14 cellular contexts compared by ENCODE assay signal in genomic region chr1:65141394-65141793, GRCh38. TPM values are rescaled to one million over a fixed set of nuclear protein-coding genes. Genes with fewer than 3 reads are reported as not detected.
DNase-seq lines count a peak whose midpoint lies in the region; ATAC-seq and TF ChIP-seq lines count a peak whose summit lies in the region.
"Had no signal": no experiment of that assay in that cellular context is flagged by ENCODE, and none has a peak within 500 bp of the region (broad histone marks: within the 10 kb centered on the region; RNA-seq: fewer than 3 reads in every experiment).

No MANE protein-coding gene starts in this region.

- in situ Hi-C loops in SK-MEL-5 (cut with HindIII; ENCODE audit: low pct_unique_long_range_greater_than_20kb, low sequenced_read_pairs), result no loop called here

- no peak overlapping the region for H3K27ac Mint-ChIP-seq in type B pancreatic cell
- H3K27ac Mint-ChIP-seq: activated CD8-positive, alpha-beta memory T cell treated with anti-CD3 and anti-CD28 coated beads, Interleukin-2, amount 10 ng/mL, durations not matched to agents 7 days and 5 days; naive B cell had no signal

- TF ChIP-seq CTCF in right atrium auricular region (IDR thresholded peaks at IDR 0.05) (no peak), type B pancreatic cell (conservative IDR thresholded peaks at IDR 0.05) (no peak), GM20000 (IDR thresholded peaks at IDR 0.05; ENCODE audit: extremely low read depth, missing control alignments) (no peak)

- 29% methylated on average over 4 of the region's 4 CpGs for WGBS in right cardiac atrium

- no peak overlapping the region for H3K4me3 ChIP-seq in right cardiac atrium (ENCODE audit: low read length)
- no peak overlapping the region for H3K4me3 ChIP-seq in right atrium auricular region
- H3K4me3 ChIP-seq: spleen had no signal

- H3K27me3 ChIP-seq in right cardiac atrium (ENCODE audit: control insufficient read depth, insufficient read depth), result no peaks in the 10 kb centered on the region
- H3K27me3 ChIP-seq in right atrium auricular region, result no peaks in the 10 kb centered on the region

- ATAC-seq in right cardiac atrium (peak; percentile 55 to 85), HG03432 (IDR thresholded peaks at IDR 0.05; ENCODE audit: unreplicated experiment) (no peak)
- ATAC-seq: activated CD8-positive, alpha-beta memory T cell treated with anti-CD3 and anti-CD28 coated beads, Interleukin-2, amount 10 ng/mL, durations not matched to agents 7 days and 5 days had no signal

- no peaks in the 10 kb centered on the region for H3K36me3 Mint-ChIP-seq in type B pancreatic cell
- H3K36me3 Mint-ChIP-seq: activated CD8-positive, alpha-beta memory T cell treated with anti-CD3 and anti-CD28 coated beads, Interleukin-2, amount 10 ng/mL, durations not matched to agents 7 days and 5 days; naive B cell had no signal

- H3K4me1 Mint-ChIP-seq in type B pancreatic cell (ENCODE audit: unreplicated experiment), result peaks cover 13% of the 10 kb centered on the region
- H3K4me1 Mint-ChIP-seq: activated CD8-positive, alpha-beta memory T cell treated with anti-CD3 and anti-CD28 coated beads, Interleukin-2, amount 10 ng/mL, durations not matched to agents 7 days and 5 days had no signal

- H3K27ac ChIP-seq in right cardiac atrium (ENCODE audit: low read length) (no peak overlapping the region), right atrium auricular region (no peak overlapping the region)
- H3K27ac ChIP-seq: spleen had no signal

- DNase-seq in right cardiac atrium (no peak), right atrium auricular region (ENCODE audit: low spot score) (no peak), SK-MEL-5 (ENCODE audit: low read depth, low spot score) (peak; percentile 37), fibroblast of the conjunctiva (ENCODE audit: low read depth) (peak; percentile 20), type B pancreatic cell (ENCODE audit: extremely low spot score, unreplicated experiment) (peak; percentile 20), NCI-H1436 (lab: John Stamatoyannopoulos, UW) (no peak), GM20000 (ENCODE audit: low spot score) (no peak)
- DNase-seq: activated CD8-positive, alpha-beta memory T cell treated with anti-CD3 and anti-CD28 coated beads, Interleukin-2, amount 10 ng/mL, durations not matched to agents 7 days and 5 days; AML-193; naive B cell; NCI-H1694; spleen; T-helper 9 cell had no signal

- no peaks in the 10 kb centered on the region for H3K36me3 ChIP-seq in right atrium auricular region
- H3K36me3 ChIP-seq: spleen had no signal

- H3K4me3 Mint-ChIP-seq in type B pancreatic cell, result no peak overlapping the region
- H3K4me3 Mint-ChIP-seq: activated CD8-positive, alpha-beta memory T cell treated with anti-CD3 and anti-CD28 coated beads, Interleukin-2, amount 10 ng/mL, durations not matched to agents 7 days and 5 days; naive B cell had no signal

- no peaks in the 10 kb centered on the region for H3K4me1 ChIP-seq in right cardiac atrium (ENCODE audit: control insufficient read depth, insufficient read depth, low read length)
- no peaks in the 10 kb centered on the region for H3K4me1 ChIP-seq in right atrium auricular region

- H3K9me3 Mint-ChIP-seq in type B pancreatic cell, result peaks cover 5% of the 10 kb centered on the region
- H3K9me3 Mint-ChIP-seq: naive B cell had no signal

- H3K27me3 Mint-ChIP-seq in type B pancreatic cell, result peaks cover 21% of the 10 kb centered on the region

- intact Hi-C loops in right cardiac atrium (cut with DNase I), result loop anchor here in 3 of 4 donors (10.0 kb wide), 3 partner anchors 63 to 73 kb away; no protein-coding TSS in a partner anchor

- H3K9me3 ChIP-seq in right cardiac atrium (ENCODE audit: control insufficient read depth, low read length) (no peaks in the 10 kb centered on the region), right atrium auricular region (no peaks in the 10 kb centered on the region)
- H3K9me3 ChIP-seq: spleen had no signal

RNA-seq across cellular contexts. Expression of gene AK4, which starts 6.6 kb away (rescaled TPM):
- 100 to 1,000 TPM in 1 of 4 donors, 10 to 100 TPM in 3; 75.1 to 102 (median 90.8) TPM for total RNA-seq in right cardiac atrium
- polyA plus RNA-seq in right cardiac atrium, result 31.2 TPM
- total RNA-seq in right atrium auricular region, result 10 to 100 TPM; 59.7 to 80.9 TPM
- 22.9 and 23.7 TPM in 2 replicates for total RNA-seq in SK-MEL-5 (2014; rRNA removed; shearing (Covaris generic))
- 11.8 and 21.0 TPM in 2 replicates for polyA plus RNA-seq in SK-MEL-5 (2015; cell fraction: cytosol; rRNA removed)
- 2.1 and 5.6 TPM in 2 replicates for polyA plus RNA-seq in SK-MEL-5 (2015; cell fraction: nucleus; rRNA removed)
- 35.2 and 80.0 TPM in 2 replicates for total RNA-seq in type B pancreatic cell (ENCODE audit: low replicate concordance)

Comparison
In these comparisons a context has a peak if more than half of its experiments do, and no peak if none do; other contexts are left out.
1. DNase-seq: peak in SK-MEL-5 (single experiment), fibroblast of the conjunctiva (single experiment) and type B pancreatic cell (single experiment); none in right cardiac atrium (0 of 3), right atrium auricular region (single experiment), NCI-H1436 (single experiment) and GM20000 (single experiment).